Comparison of ENCODE assay signal across 7 cellular contexts in the genomic region with DNA sequence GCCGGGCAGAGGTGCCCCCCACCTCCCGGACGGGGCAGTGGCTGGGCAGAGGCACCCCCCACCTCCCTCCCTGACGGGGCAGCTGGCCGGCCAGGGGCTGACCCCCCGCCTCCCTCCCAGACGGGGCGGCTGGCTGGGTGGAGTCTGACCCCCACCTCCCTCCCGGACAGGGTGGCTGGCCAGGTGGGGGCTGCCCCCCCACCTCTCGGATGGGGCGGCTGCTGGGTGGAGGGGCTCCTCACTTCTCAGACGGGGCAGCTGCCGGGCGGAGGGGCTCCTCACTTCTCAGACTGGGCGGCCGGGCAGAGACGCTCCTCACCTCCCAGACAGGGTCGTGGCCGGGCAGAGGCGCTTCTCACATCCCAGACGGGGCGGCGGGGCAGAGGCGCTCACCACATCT. TPM values are rescaled to one million over a fixed set of nuclear protein-coding genes. Genes with fewer than 3 reads are reported as not detected.
"Had no signal": no experiment of that assay in that cellular context is flagged by ENCODE, and none has a peak within 500 bp of the region (broad histone marks: within the 10 kb centered on the region; RNA-seq: fewer than 3 reads in every experiment).

No MANE protein-coding gene starts in this region.

RNA-seq across cellular contexts. Expression of gene OR8S1, which starts 5.1 kb away (rescaled TPM):
- total RNA-seq: GM23248, GM23338, H1, H4, H7, H9, HFFc6 had no signal
- polyA plus RNA-seq: GM23248, GM23338, H1 had no signal

RNA-seq across cellular contexts. Expression of gene C12orf54, which starts 38.1 kb away (rescaled TPM):
- total RNA-seq: GM23248, GM23338, H1, H4, H7, H9, HFFc6 had no signal
- polyA plus RNA-seq: GM23248, GM23338, H1 had no signal

RNA-seq across cellular contexts. Expression of gene ANP32D, which starts 48.0 kb away (rescaled TPM):
- total RNA-seq: GM23248, GM23338, H1, H4, H7, H9, HFFc6 had no signal
- polyA plus RNA-seq: GM23248, GM23338, H1 had no signal

RNA-seq across cellular contexts. Expression of gene LALBA, which starts 49.5 kb away (rescaled TPM):
- total RNA-seq: GM23248, GM23338, H1, H4, H7, H9, HFFc6 had no signal
- polyA plus RNA-seq: GM23248, GM23338, H1 had no signal
